34 cellular contexts compared by ENCODE assay signal in genomic region chr18:10365021-10365420, GRCh38.
"Had no signal": no experiment of that assay in that cellular context is flagged by ENCODE, and none has a peak within 500 bp of the region (broad histone marks: within the 10 kb centered on the region; RNA-seq: fewer than 3 reads in every experiment).

No MANE protein-coding gene starts in this region.

- H3K36me3 Mint-ChIP-seq: activated CD8-positive, alpha-beta memory T cell treated with anti-CD3 and anti-CD28 coated beads, Interleukin-2, amount 10 ng/mL, durations not matched to agents 7 days and 5 days; activated naive CD8-positive, alpha-beta T cell treated with anti-CD3 and anti-CD28 coated beads for 36 hours; T-cell had no signal

- H3K27ac ChIP-seq: brain microvascular endothelial cell, SJSA1, VCaP had no signal

- H3K27me3 Mint-ChIP-seq: activated CD4-positive, alpha-beta memory T cell treated with anti-CD3 and anti-CD28 coated beads, Interleukin-2, amount 10 ng/mL, durations not matched to agents 7 days and 5 days; activated CD8-positive, alpha-beta memory T cell treated with anti-CD3 and anti-CD28 coated beads, Interleukin-2, amount 10 ng/mL, durations not matched to agents 7 days and 5 days had no signal

- H3K27ac Mint-ChIP-seq: activated CD4-positive, alpha-beta memory T cell treated with anti-CD3 and anti-CD28 coated beads, Interleukin-2, amount 10 ng/mL, durations not matched to agents 7 days and 5 days; activated CD8-positive, alpha-beta memory T cell treated with anti-CD3 and anti-CD28 coated beads, Interleukin-2, amount 10 ng/mL, durations not matched to agents 7 days and 5 days; activated naive CD8-positive, alpha-beta T cell treated with anti-CD3 and anti-CD28 coated beads for 36 hours; activated T-cell treated with anti-CD3 and anti-CD28 coated beads, Interleukin-2, amount 50 U/mL, for 72 hours; activated T-helper 17 cell treated with anti-CD3 and anti-CD28 coated beads, Interleukin-2, amount 50 U/mL, for 72 hours; T-cell had no signal

- H3K27me3 ChIP-seq: brain microvascular endothelial cell, SJSA1 had no signal

- H3K36me3 ChIP-seq: brain microvascular endothelial cell, SJSA1 had no signal

- DNase-seq: activated CD4-positive, alpha-beta memory T cell treated with anti-CD3 and anti-CD28 coated beads, Interleukin-2, amount 10 ng/mL, durations not matched to agents 7 days and 5 days; activated CD4-positive, alpha-beta T cell treated with anti-CD3 and anti-CD28 coated beads for 1 hour; activated CD4-positive, alpha-beta T cell treated with anti-CD3 and anti-CD28 coated beads for 48 hours; activated CD4-positive, CD25-positive, alpha-beta regulatory T cell; activated CD8-positive, alpha-beta memory T cell treated with anti-CD3 and anti-CD28 coated beads for 24 hours; activated CD8-positive, alpha-beta memory T cell treated with anti-CD3 and anti-CD28 coated beads, Interleukin-2, amount 10 ng/mL, durations not matched to agents 7 days and 5 days; activated CD8-positive, alpha-beta memory T cell treated with anti-CD3 and anti-CD28 coated beads, Interleukin-2, amount 50 U/mL, for 48 hours; activated effector memory CD4-positive, alpha-beta T cell treated with anti-CD3 and anti-CD28 coated beads, Interleukin-2, amount 50 U/mL, for 16 hours; activated naive CD4-positive, alpha-beta T cell; activated naive CD4-positive, alpha-beta T cell treated with anti-CD3 and anti-CD28 coated beads, Interleukin-2, amount 50 U/mL, for 16 hours; activated naive CD8-positive, alpha-beta T cell treated with anti-CD3 and anti-CD28 coated beads for 36 hours; activated T-cell treated with anti-CD3 and anti-CD28 coated beads, Interleukin-2, amount 50 U/mL, for 1 hour; activated T-cell treated with anti-CD3 and anti-CD28 coated beads, Interleukin-2, amount 50 U/mL, for 72 hours; amniotic stem cell; aorta; brain microvascular endothelial cell; central memory CD4-positive, alpha-beta T cell; IMR-90; NCI-H1105 treated with DMSO at 0.1 percent for 48 hours; NCI-H1436; NCI-H1694 treated with DMSO at 0.1 percent for 48 hours; NCI-H2029; NCI-H2227 treated with DMSO at 0.1 percent for 48 hours; NCI-H526 treated with DMSO at 0.1 percent for 48 hours; NCI-H774; RPMI8226; SHP77 treated with DMSO at 0.1 percent for 48 hours; T-cell; T-helper 2 cell; T-helper 9 cell had no signal

- H3K9me3 ChIP-seq: SJSA1 had no signal

- H3K4me1 ChIP-seq: SJSA1 had no signal

- H3K4me3 ChIP-seq: K562, SJSA1 had no signal

- H3K4me1 Mint-ChIP-seq: activated CD4-positive, alpha-beta memory T cell treated with anti-CD3 and anti-CD28 coated beads, Interleukin-2, amount 10 ng/mL, durations not matched to agents 7 days and 5 days; activated CD8-positive, alpha-beta memory T cell treated with anti-CD3 and anti-CD28 coated beads, Interleukin-2, amount 10 ng/mL, durations not matched to agents 7 days and 5 days; activated naive CD8-positive, alpha-beta T cell treated with anti-CD3 and anti-CD28 coated beads for 36 hours; activated T-helper 17 cell treated with anti-CD3 and anti-CD28 coated beads, Interleukin-2, amount 50 U/mL, for 72 hours; T-cell had no signal

- H3K9me3 Mint-ChIP-seq: activated CD4-positive, alpha-beta memory T cell treated with anti-CD3 and anti-CD28 coated beads, Interleukin-2, amount 10 ng/mL, durations not matched to agents 7 days and 5 days; activated T-helper 17 cell treated with anti-CD3 and anti-CD28 coated beads, Interleukin-2, amount 50 U/mL, for 72 hours had no signal

- H3K4me3 Mint-ChIP-seq: activated CD4-positive, alpha-beta memory T cell treated with anti-CD3 and anti-CD28 coated beads, Interleukin-2, amount 10 ng/mL, durations not matched to agents 7 days and 5 days; activated CD8-positive, alpha-beta memory T cell treated with anti-CD3 and anti-CD28 coated beads, Interleukin-2, amount 10 ng/mL, durations not matched to agents 7 days and 5 days; activated naive CD8-positive, alpha-beta T cell treated with anti-CD3 and anti-CD28 coated beads for 36 hours; activated T-cell treated with anti-CD3 and anti-CD28 coated beads, Interleukin-2, amount 50 U/mL, for 72 hours; activated T-helper 17 cell treated with anti-CD3 and anti-CD28 coated beads, Interleukin-2, amount 50 U/mL, for 72 hours; T-cell had no signal
